ENCODE assay signal across 19 cellular contexts in the genomic region with DNA sequence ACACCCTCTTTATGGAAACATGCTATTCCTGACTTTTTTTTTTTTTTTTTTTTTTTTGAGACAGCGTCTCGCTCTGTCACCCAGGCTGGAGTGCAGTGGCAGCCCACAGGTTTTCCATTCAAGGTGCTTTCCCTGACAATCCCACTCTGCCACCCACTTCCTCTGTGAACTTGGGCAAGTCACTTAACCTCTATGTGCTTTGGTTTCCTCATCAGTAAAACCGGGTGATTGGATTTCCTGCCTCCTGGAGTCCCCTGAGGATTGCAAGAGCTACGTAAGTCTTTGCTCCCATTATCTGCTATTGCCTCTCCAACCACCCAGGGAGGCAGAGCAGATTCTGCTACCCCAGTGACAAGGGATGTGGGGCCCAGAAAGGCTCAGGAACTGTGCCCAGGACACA. TPM values are rescaled to one million over a fixed set of nuclear protein-coding genes. Genes with fewer than 3 reads are reported as not detected.
DNase-seq lines count a peak whose midpoint lies in the region; ATAC-seq, FAIRE-seq and TF ChIP-seq lines count a peak whose summit lies in the region.
"Had no signal": no experiment of that assay in that cellular context is flagged by ENCODE, and none has a peak within 500 bp of the region (broad histone marks: within the 10 kb centered on the region; RNA-seq: fewer than 3 reads in every experiment).

No MANE protein-coding gene starts in this region.

- peak overlapping the region; percentile 78 for H3K27ac Mint-ChIP-seq in type B pancreatic cell
- H3K27ac Mint-ChIP-seq: CD4-positive, alpha-beta memory T cell had no signal

- WGBS in HepG2 (ENCODE audit: low lambda C conversion rate), result 46% methylated on average over 4 of the region's 4 CpGs
- WGBS in right lobe of liver (ENCODE audit: insufficient coverage, low coverage, low lambda C conversion rate, missing lambda C conversion rate), result 46% methylated on average over 4 of the region's 4 CpGs

- no peak for TF ChIP-seq RAD21 in HepG2 (CRISPR knock-in tag; IDR thresholded peaks at IDR 0.05)

- ATAC-seq in HepG2, result no peak
- no peak for ATAC-seq in right lobe of liver

- no peaks in the 10 kb centered on the region for H3K36me3 ChIP-seq in HepG2 (replicated peaks in 1 of 2; ENCODE audit: control insufficient read depth in 1 of 2, insufficient read depth in 2 of 2, low read length in 2 of 2)
- H3K36me3 ChIP-seq in right lobe of liver, result no peaks in the 10 kb centered on the region
- H3K36me3 ChIP-seq: Peyer's patch had no signal

- TF ChIP-seq EP300 in HepG2 (IDR thresholded peaks at IDR 0.05; ENCODE audit: low read depth in 2 of 2, low read length in 2 of 2), result no peak
- no peak for TF ChIP-seq EP300 in HepG2 (CRISPR knock-in tag; IDR thresholded peaks at IDR 0.05; ENCODE audit: borderline replicate concordance)

- H3K36me3 Mint-ChIP-seq in type B pancreatic cell, result peaks cover 3% of the 10 kb centered on the region
- H3K36me3 Mint-ChIP-seq: CD4-positive, alpha-beta memory T cell had no signal

- TF ChIP-seq POLR2A in HepG2 (IDR thresholded peaks at IDR 0.05; ENCODE audit: insufficient read depth in 1 of 2, low read depth in 2 of 2, low read length in 2 of 2) (no peak), right lobe of liver (IDR thresholded peaks at IDR 0.05) (no peak)

- CTCF ChIA-PET in HepG2 (lab: Yijun Ruan, JAX; ENCODE audit: low intra/inter-chr PET ratio, low total read pairs), result no interaction called here

- no peaks in the 10 kb centered on the region for H4K20me1 ChIP-seq in HepG2 (ENCODE audit: insufficient read depth, low read length)

- H3K9me3 ChIP-seq in HepG2 (ENCODE audit: low read length) (peaks cover 6% of the 10 kb centered on the region; the same call in 1 of the 2 replicates), right lobe of liver (no peaks in the 10 kb centered on the region)
- H3K9me3 ChIP-seq: Peyer's patch had no signal

- in situ Hi-C loops in HepG2 (cut with HindIII; ENCODE audit: extremely low pct_ligation_motif_present, low pct_unique_long_range_greater_than_20kb) (no loop called here), GM13977 (cut with MboI; ENCODE audit: low pct_unique_long_range_greater_than_20kb, low sequenced_read_pairs, unreplicated experiment) (no loop called here)

- no peak for FAIRE-seq in HepG2 (lab: Jason Lieb, UNC)
- FAIRE-seq: H1 had no signal

- no peak overlapping the region for H3K4me2 ChIP-seq in HepG2 (ENCODE audit: low read depth, low read length)

- no peak overlapping the region for H3K27ac ChIP-seq in HepG2 (ENCODE audit: extremely low read length, insufficient read depth, low read length)
- no peak overlapping the region for H3K27ac ChIP-seq in right lobe of liver
- H3K27ac ChIP-seq: Peyer's patch had no signal

- BruUV-seq in HepG2 (replicated peaks; lab: Mats Ljungman, UMichigan), result no TSS peak

- DNase-seq in HepG2 (ENCODE audit: low spot score) (no peak), right lobe of liver (no peak), kidney tubule cell (ENCODE audit: low spot score) (peak; percentile 88), type B pancreatic cell (ENCODE audit: extremely low spot score, unreplicated experiment) (no peak), NCI-H446 treated with DMSO at 0.1 percent for 48 hours (lab: John Stamatoyannopoulos, UW) (no peak), GM13977 (ENCODE audit: low spot score) (no peak), LoVo (ENCODE audit: low spot score) (no peak)
- DNase-seq in Jurkat, Clone E6-1 (ENCODE audit: low read depth, low spot score), result peak; percentile 15
- DNase-seq: ACHN; CD4-positive, alpha-beta memory T cell; DMS79; IMR-90; NCI-H1417 treated with DMSO at 0.1 percent for 48 hours; NCI-H2029; NCI-H2171 treated with DMSO at 0.1 percent for 48 hours; NCI-H510A treated with DMSO at 0.1 percent for 48 hours; Peyer's patch; SIG-M5 had no signal

- no peak overlapping the region for H3K9ac ChIP-seq in HepG2 (ENCODE audit: insufficient read depth, low read depth, low read length)

- peaks cover 5% of the 10 kb centered on the region for H3K9me3 Mint-ChIP-seq in type B pancreatic cell

- no peak overlapping the region for H2AFZ ChIP-seq in HepG2 (ENCODE audit: low read length)

- TF ChIP-seq CTCF in HepG2 (CRISPR knock-in tag; IDR thresholded peaks at IDR 0.05) (no peak), right lobe of liver (IDR thresholded peaks at IDR 0.05) (no peak), type B pancreatic cell (conservative IDR thresholded peaks at IDR 0.05) (no peak), GM13977 (IDR thresholded peaks at IDR 0.05; ENCODE audit: extremely low read depth, insufficient read depth, missing control alignments) (no peak)

- H3K4me1 ChIP-seq in HepG2 (ENCODE audit: insufficient read depth, low read length) (peaks cover 6% of the 10 kb centered on the region), right lobe of liver (no peaks in the 10 kb centered on the region)
- H3K4me1 ChIP-seq: Peyer's patch had no signal

- peaks cover 7% of the 10 kb centered on the region for H3K27me3 Mint-ChIP-seq in type B pancreatic cell

- POLR2A ChIA-PET in HepG2 (lab: Yijun Ruan, JAX), result no interaction called here

- H3K4me1 Mint-ChIP-seq in type B pancreatic cell (ENCODE audit: unreplicated experiment), result peaks cover 37% of the 10 kb centered on the region

- no peaks in the 10 kb centered on the region for H3K79me2 ChIP-seq in HepG2 (ENCODE audit: insufficient read depth, low read length)

- H3K4me3 Mint-ChIP-seq in type B pancreatic cell, result no peak overlapping the region

- H3K27me3 ChIP-seq in HepG2 (ENCODE audit: control insufficient read depth in 1 of 2, insufficient read depth in 2 of 2, low read length in 2 of 2), result peaks cover 0 to 3% of the 10 kb centered on the region in 2 experiments; a peak in 1 of 5 replicates
- H3K27me3 ChIP-seq in right lobe of liver, result no peaks in the 10 kb centered on the region
- H3K27me3 ChIP-seq: Peyer's patch had no signal

- intact Hi-C loops in HepG2 (cut with micrococcal nuclease; ENCODE audit: unreplicated experiment), result no loop called here
- intact Hi-C loops in right lobe of liver (cut with DNase I), result no loop called here

- H3K4me3 ChIP-seq in HepG2 (replicated peaks in 1 of 3; ENCODE audit: insufficient read depth in 1 of 3, low read depth in 2 of 3, low read length in 3 of 3) (no peak overlapping the region), right lobe of liver (no peak overlapping the region)
- no peak overlapping the region for H3K4me3 ChIP-seq in Jurkat, Clone E6-1 (ENCODE audit: low read length)
- H3K4me3 ChIP-seq: Peyer's patch had no signal

TF ChIP-seq in HepG2, 621 proteins besides CTCF, POLR2A, EP300 and RAD21:
- peak; percentile 46; the same call in 1 of the 2 replicates for TF ChIP-seq ZNF768 (CRISPR knock-in tag; IDR thresholded peaks at IDR 0.05)
- no peak for TF ChIP-seq NFRKB (IDR thresholded peaks at IDR 0.05)

RNA-seq across cellular contexts. Expression of a gene that starts 54.1 kb away (rescaled TPM):
- total RNA-seq in HepG2 (2016; rRNA removed; fragmentation: Illumina TruSeq; extraction: Trizol) (1.5 and 1.8 TPM in 2 replicates), right lobe of liver (1 to 10 TPM; 2.9 to 8.2 (median 5.0) TPM), type B pancreatic cell (ENCODE audit: low replicate concordance) (27.8 and 67.1 TPM in 2 replicates)
- 0.53 and 0.71 TPM in 2 replicates for total RNA-seq in HepG2 (2016; cell fraction: cytosol; rRNA removed; fragmentation: Illumina TruSeq; extraction: Trizol; ENCODE audit: low read depth)
- 1.1 and 1.6 TPM in 2 replicates for total RNA-seq in HepG2 (2016; cell fraction: insoluble cytoplasmic fraction; rRNA removed; fragmentation: Illumina TruSeq; extraction: Trizol)
- total RNA-seq in HepG2 (2016; cell fraction: membrane; rRNA removed; fragmentation: Illumina TruSeq; extraction: Trizol), result 0.62 and 0.71 TPM in 2 replicates
- 2.1 and 2.2 TPM in 2 replicates for total RNA-seq in HepG2 (2016; cell fraction: nucleus; rRNA removed; fragmentation: Illumina TruSeq; extraction: Trizol)
- 0.78 and 0.84 TPM in 2 replicates for polyA plus RNA-seq in HepG2 (2011; rRNA removed)
- polyA plus RNA-seq in HepG2 (2011; cell fraction: cytosol; rRNA removed), result 0.49 and 0.62 TPM in 2 replicates
- 2.1 and 3.6 TPM in 2 replicates for polyA plus RNA-seq in HepG2 (2011; cell fraction: nucleus; rRNA removed)
- polyA plus RNA-seq in HepG2 (2012), result 0.75 and 0.95 TPM in 2 replicates
- 0.17 and 0.26 TPM in 2 replicates for polyA plus RNA-seq in HepG2 (2016; cell fraction: cytosol; fragmentation: Illumina TruSeq; extraction: Trizol; ENCODE audit: low read depth)
- 0.76 and 1.3 TPM in 2 replicates for polyA plus RNA-seq in HepG2 (2016; cell fraction: insoluble cytoplasmic fraction; fragmentation: Illumina TruSeq; extraction: Trizol; ENCODE audit: low read depth)
- polyA plus RNA-seq in HepG2 (2016; cell fraction: membrane; fragmentation: Illumina TruSeq; extraction: Trizol; ENCODE audit: low read depth), result 0.38 and 0.70 TPM in 2 replicates
- polyA plus RNA-seq in HepG2 (2016; cell fraction: nucleus; fragmentation: Illumina TruSeq; extraction: Trizol; ENCODE audit: insufficient read depth, low read depth), result 4.1 and 5.1 TPM in 2 replicates
- 4.5 and 19.4 TPM in 2 replicates for polyA minus RNA-seq in HepG2 (2011; rRNA and poly(A)+ RNA removed; ENCODE audit: low replicate concordance)
- 0.30 and 1.1 TPM in 2 replicates for polyA minus RNA-seq in HepG2 (2011; cell fraction: cytosol; rRNA and poly(A)+ RNA removed)
- polyA minus RNA-seq in HepG2 (2011; cell fraction: nucleus; rRNA and poly(A)+ RNA removed), result 2.0 and 3.5 TPM in 2 replicates
- 1.8 TPM for polyA plus RNA-seq in Jurkat, Clone E6-1 (2012; ENCODE audit: insufficient read depth, insufficient read length)

Comparison
In these comparisons a context has a peak if more than half of its experiments do, and no peak if none do; other contexts are left out.
1. DNase-seq: peak in Jurkat, Clone E6-1 (single experiment) and kidney tubule cell (single experiment); none in HepG2 (single experiment), right lobe of liver (0 of 3), type B pancreatic cell (single experiment), NCI-H446 treated with DMSO at 0.1 percent for 48 hours (single experiment), GM13977 (single experiment) and LoVo (single experiment).